ENCODE assay signal across 29 cellular contexts in genomic region chr2:20717641-20718040, GRCh38. TPM values are rescaled to one million over a fixed set of nuclear protein-coding genes. Genes with fewer than 3 reads are reported as not detected.
"Had no signal": no experiment of that assay in that cellular context is flagged by ENCODE, and none has a peak within 500 bp of the region (broad histone marks: within the 10 kb centered on the region; RNA-seq: fewer than 3 reads in every experiment).

No MANE protein-coding gene starts in this region.

- H3K4me3 ChIP-seq: neural progenitor cell, ovary, psoas muscle, skin epidermis, smooth muscle cell, spleen, suprapubic skin, testis, tibial artery, transverse colon, upper lobe of right lung, uterus had no signal

- ATAC-seq: natural killer cell; psoas muscle; right cardiac atrium; sciatic nerve; stimulated activated memory B cell treated with anti-CD40 and anti-IgM and Interleukin-4, amounts not matched to agents 10 μg/mL and 1 μg/mL and 100 μg/mL, for 72 hours; stimulated activated naive CD8-positive, alpha-beta T cell treated with anti-CD3 and anti-CD28 coated beads, Interleukin-15, amount 100 ng/mL, for 72 hours; stimulated activated naive CD8-positive, alpha-beta T cell treated with anti-CD3 and anti-CD28 coated beads, Interleukin-15, Interleukin-2, amounts not matched to agents 100 U/mL and 50 U/mL, for 24 hours; upper lobe of right lung had no signal

- DNase-seq: natural killer cell; occipital lobe; ovary; posterior cingulate gyrus; psoas muscle; right cardiac atrium; spleen; stimulated activated CD4-positive, alpha-beta T cell treated with anti-CD3 and anti-CD28 coated beads, Interleukin-12 subunit alpha, Interleukin-12 subunit beta, amount 100 ng/mL, for 4 hours; stimulated activated CD4-positive, alpha-beta T cell treated with anti-CD3 and anti-CD28 coated beads, Interleukin-1b, Interleukin-23, amount 100 ng/mL, for 48 hours; stimulated activated CD4-positive, alpha-beta T cell treated with anti-CD3 and anti-CD28 coated beads, Interleukin-4, amount 100 ng/mL, for 1 hour; stimulated activated CD4-positive, alpha-beta T cell treated with anti-CD3 and anti-CD28 coated beads, Interleukin-4, amount 100 ng/mL, for 4 hours; stimulated activated CD8-positive, alpha-beta memory T cell treated with anti-CD3 and anti-CD28 coated beads, Interleukin-4, amount 100 ng/mL, for 48 hours; stimulated activated naive CD4-positive, alpha-beta T cell; stimulated activated naive CD8-positive, alpha-beta T cell treated with anti-CD3 and anti-CD28 coated beads, Interleukin-15, amount 100 ng/mL, for 72 hours; stimulated activated naive CD8-positive, alpha-beta T cell treated with anti-CD3 and anti-CD28 coated beads, Interleukin-15, Interleukin-2, amounts not matched to agents 100 U/mL and 50 U/mL, for 24 hours; substantia nigra; testis; tibial artery; transverse colon; upper lobe of right lung; uterus had no signal

- H3K36me3 ChIP-seq: neural progenitor cell, ovary, suprapubic skin, tibial artery, transverse colon, upper lobe of right lung, uterus had no signal

- H3K4me1 ChIP-seq: neural progenitor cell, parathyroid adenoma, psoas muscle, spleen, suprapubic skin, testis, transverse colon, upper lobe of right lung, uterus had no signal

- H3K9me3 ChIP-seq: ovary, suprapubic skin, testis, tibial artery, upper lobe of right lung, uterus had no signal

- H3K27me3 ChIP-seq: neural progenitor cell, ovary, spleen, suprapubic skin, testis, tibial artery, transverse colon, upper lobe of right lung, uterus had no signal

- H3K9ac ChIP-seq: neural progenitor cell, parathyroid adenoma had no signal

- H3K27ac ChIP-seq: neural progenitor cell, ovary, parathyroid adenoma, psoas muscle, skin epidermis, spleen, suprapubic skin, testis, tibial artery, transverse colon, upper lobe of right lung, uterus had no signal

RNA-seq across cellular contexts. Expression of gene GDF7, which starts 50.7 kb away (rescaled TPM):
- total RNA-seq: osteoblast had no signal
- polyA plus RNA-seq: smooth muscle cell had no signal
